8 cellular contexts compared by ENCODE assay signal in genomic region chr14:21990116-21990515, GRCh38.
DNase-seq lines count a peak whose midpoint lies in the region; ATAC-seq and TF ChIP-seq lines count a peak whose summit lies in the region.

No MANE protein-coding gene starts in this region.

- H2AFZ ChIP-seq in OCI-LY1 (ENCODE audit: low read length) = no peak overlapping the region

- peak; percentile 1 for DNase-seq in NCI-H510A treated with DMSO at 0.1 percent for 48 hours (lab: John Stamatoyannopoulos, UW)
- DNase-seq in NCI-H510A (lab: John Stamatoyannopoulos, UW) = no peak
- no peak for DNase-seq in coronary artery (ENCODE audit: low spot score)
- DNase-seq in retinal pigment epithelial cell (ENCODE audit: low read depth) = no peak
- DNase-seq in stimulated activated CD4-positive, alpha-beta T cell treated with anti-CD3 and anti-CD28 coated beads, Interleukin-4, amount 100 ng/mL, for 1 hour = no peak

- no peak for ATAC-seq in GM21367 (IDR thresholded peaks at IDR 0.05; ENCODE audit: unreplicated experiment)
- no peak for ATAC-seq in HG02938 (IDR thresholded peaks at IDR 0.05; ENCODE audit: unreplicated experiment)

- H3K4me1 ChIP-seq in OCI-LY1 (ENCODE audit: insufficient read depth, low read length, severe bottlenecking) = no peaks in the 10 kb centered on the region

- H4K20me1 ChIP-seq in OCI-LY1 (ENCODE audit: insufficient read depth, low read length) = no peaks in the 10 kb centered on the region

- no peaks in the 10 kb centered on the region for H3K79me2 ChIP-seq in OCI-LY1 (ENCODE audit: insufficient read depth, low read length)

- no peak overlapping the region for H3K4me3 ChIP-seq in OCI-LY1 (ENCODE audit: low read depth, low read length, poor library complexity, severe bottlenecking)
- no peak overlapping the region for H3K4me3 ChIP-seq in coronary artery
- no peak overlapping the region for H3K4me3 ChIP-seq in retinal pigment epithelial cell (ENCODE audit: low read length)

- TF ChIP-seq CTCF in OCI-LY1 (IDR thresholded peaks at IDR 0.05; ENCODE audit: low read length) (peak; percentile 48), coronary artery (IDR thresholded peaks at IDR 0.05) (peak; percentile 15), retinal pigment epithelial cell (conservative IDR thresholded peaks at IDR 0.05; ENCODE audit: low read depth, low read length) (peak; percentile 46)

- H3K9me3 ChIP-seq in OCI-LY1 (ENCODE audit: low read length) = no peaks in the 10 kb centered on the region

- no peak overlapping the region for H3K4me2 ChIP-seq in OCI-LY1 (ENCODE audit: low read length)

- H3K9ac ChIP-seq in OCI-LY1 (ENCODE audit: low read length) = no peak overlapping the region

- no peaks in the 10 kb centered on the region for H3K36me3 ChIP-seq in OCI-LY1 (ENCODE audit: insufficient read depth, low read length)

- H3F3A ChIP-seq in OCI-LY1 (ENCODE audit: insufficient read depth, low read length) = no peaks in the 10 kb centered on the region

- H3K27ac ChIP-seq in OCI-LY1 (ENCODE audit: low read depth, low read length, poor library complexity, severe bottlenecking) (no peak overlapping the region), coronary artery (no peak overlapping the region)

- no peaks in the 10 kb centered on the region for H3K27me3 ChIP-seq in OCI-LY1 (ENCODE audit: insufficient read depth, low read length)

- no peaks in the 10 kb centered on the region for H3K9me2 ChIP-seq in OCI-LY1 (ENCODE audit: low read depth, low read length)
